9 cellular contexts compared by ENCODE assay signal in the genomic region with DNA sequence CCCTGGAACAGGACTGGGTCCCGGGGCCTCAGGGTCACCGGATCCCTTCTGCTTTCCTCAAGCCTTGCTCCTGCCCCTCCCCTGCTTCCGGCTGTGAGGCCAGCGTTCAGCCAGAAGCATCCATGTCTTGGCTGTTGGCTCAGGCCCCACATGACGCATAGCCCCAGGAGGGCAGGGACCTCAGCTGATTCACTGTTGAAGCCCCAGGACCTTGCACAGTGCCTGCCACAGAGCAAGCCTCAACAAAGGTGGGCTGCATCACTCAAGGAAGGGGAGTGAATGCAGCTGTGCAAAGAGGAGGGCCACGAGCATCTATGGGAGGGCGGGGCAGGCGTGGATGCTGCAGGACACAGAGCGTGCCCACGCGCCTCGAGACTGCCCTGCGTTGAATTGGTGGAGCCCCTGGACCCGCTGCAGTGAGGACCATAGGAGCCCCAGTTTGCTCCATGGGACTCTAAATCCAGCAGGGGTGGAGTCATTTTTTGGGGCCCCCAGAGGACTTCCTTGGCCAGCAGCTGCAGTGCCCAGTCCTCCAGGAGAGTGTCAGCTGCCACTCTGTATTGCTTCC. TPM values are rescaled to one million over a fixed set of nuclear protein-coding genes. Genes with fewer than 3 reads are reported as not detected.
A peak's percentile ranks its signal among the peaks of the same experiment; 100 is the strongest.
DNase-seq lines count a peak whose midpoint lies in the region; ATAC-seq, FAIRE-seq and TF ChIP-seq lines count a peak whose summit lies in the region.
"Had no signal": no experiment of that assay in that cellular context is flagged by ENCODE, and none has a peak within 500 bp of the region (broad histone marks: within the 10 kb centered on the region; RNA-seq: fewer than 3 reads in every experiment).

No MANE protein-coding gene starts in this region.

- no peaks in the 10 kb centered on the region for H3K9me3 Mint-ChIP-seq in glutamatergic neuron (ENCODE audit: unreplicated experiment)

- no peak for FAIRE-seq in HTR-8/SVneo (lab: Jason Lieb, UNC)

- no peak overlapping the region for H3K27ac Mint-ChIP-seq in glutamatergic neuron (ENCODE audit: unreplicated experiment)

- H3K4me3 ChIP-seq in AG10803 (ENCODE audit: low read length), result peak overlapping the region; percentile 59
- H3K4me3 ChIP-seq in breast epithelium, result peak overlapping the region in 2 of 3 donors; percentile 26 to 59
- H3K4me3 ChIP-seq in lower lobe of right lung, result peak overlapping the region; percentile 50
- H3K4me3 ChIP-seq in aorta (ENCODE audit: low read length in 2 of 2), result peak overlapping the region in 1 of 2 donors; percentile 23

- intact Hi-C loops in breast epithelium (cut with DNase I; ENCODE audit: low total_unique reads) (loop anchor here (5.0 kb wide), 1 partner anchor 35 kb away; no protein-coding TSS in a partner anchor), lower lobe of right lung (cut with DNase I) (loop anchor here (10.0 kb wide), 1 partner anchor 57 kb away; no protein-coding TSS in a partner anchor), aorta (cut with DNase I) (loop anchor here (2.0 kb wide), 2 partner anchors 29 to 61 kb away; a partner anchor contains a TSS)

- H3K27ac ChIP-seq in breast epithelium, result peak overlapping the region; percentile 80 to 82
- peak overlapping the region; percentile 61 for H3K27ac ChIP-seq in lower lobe of right lung
- peak overlapping the region; percentile 20 to 57 for H3K27ac ChIP-seq in aorta (ENCODE audit: low read depth in 1 of 2, low read length in 2 of 2)

- POLR2A ChIA-PET in GM10248 (lab: Yijun Ruan, JAX), result no interaction called here

- peaks cover 10 to 14% of the 10 kb centered on the region in 2 donors for H3K4me1 ChIP-seq in breast epithelium
- peaks cover 27% of the 10 kb centered on the region for H3K4me1 ChIP-seq in lower lobe of right lung
- H3K4me1 ChIP-seq in aorta (ENCODE audit: control insufficient read depth in 1 of 2, insufficient read depth in 2 of 2, low read length in 2 of 2), result no peaks in the 10 kb centered on the region

- DNase-seq in AG10803 (ENCODE audit: low read depth) (peak; percentile 94), HTR-8/SVneo (ENCODE audit: insufficient read length, low spot score) (peak; percentile 97), breast epithelium (ENCODE audit: low spot score in 2 of 2) (peak; percentile 60 to 71), lower lobe of right lung (peak; percentile 76), aorta (peak; percentile 94 to 97), glutamatergic neuron (no peak), NCI-H2196 treated with DMSO at 0.1 percent for 48 hours (lab: John Stamatoyannopoulos, UW; ENCODE audit: unreplicated experiment) (no peak), GM10248 (ENCODE audit: extremely low spot score) (no peak)

- CTCF ChIA-PET in GM10248 (lab: Yijun Ruan, JAX), result interaction anchor here (0.9 to 8.7 kb wide), 10 partner anchors 9 to 471 kb away, joined by 3 to 75 read pairs (median 4); a partner anchor contains a TSS

- H3K36me3 Mint-ChIP-seq in glutamatergic neuron (ENCODE audit: unreplicated experiment), result no peaks in the 10 kb centered on the region

- 43 to 44% methylated on average over 14 of the region's 14 CpGs for WGBS in aorta, 2 donors

- peaks cover 7% of the 10 kb centered on the region for H3K27me3 Mint-ChIP-seq in glutamatergic neuron (ENCODE audit: unreplicated experiment)

- H3K4me1 Mint-ChIP-seq in glutamatergic neuron (ENCODE audit: low read depth, unreplicated experiment), result peaks cover 2% of the 10 kb centered on the region

- H3K9me3 ChIP-seq in breast epithelium (no peaks in the 10 kb centered on the region), lower lobe of right lung (no peaks in the 10 kb centered on the region), aorta (ENCODE audit: control insufficient read depth, low read length) (no peaks in the 10 kb centered on the region)

- TF ChIP-seq CTCF in AG10803 (conservative IDR thresholded peaks at IDR 0.05; ENCODE audit: low read length) (no peak), breast epithelium (IDR thresholded peaks at IDR 0.05) (no peak), lower lobe of right lung (IDR thresholded peaks at IDR 0.05) (no peak), glutamatergic neuron (IDR thresholded peaks at IDR 0.05; ENCODE audit: partially characterized antibody, unreplicated experiment) (no peak), GM10248 (IDR thresholded peaks at IDR 0.05; ENCODE audit: control extremely low read depth, extremely low read depth, low read depth, missing control alignments) (no peak)

- H3K36me3 ChIP-seq in breast epithelium, result no peaks in the 10 kb centered on the region
- H3K36me3 ChIP-seq in lower lobe of right lung, result no peaks in the 10 kb centered on the region
- no peaks in the 10 kb centered on the region for H3K36me3 ChIP-seq in aorta (ENCODE audit: control insufficient read depth in 1 of 2, insufficient read depth in 2 of 2, low read length in 1 of 2)

- no peak for TF ChIP-seq POLR2A in breast epithelium (IDR thresholded peaks at IDR 0.05)

- no peak overlapping the region for H3K4me3 Mint-ChIP-seq in glutamatergic neuron (ENCODE audit: unreplicated experiment)

- ATAC-seq in lower lobe of right lung (peak; percentile 71 to 82), aorta (ENCODE audit: low FRiP score) (peak; percentile 91)

- H3K27me3 ChIP-seq in breast epithelium (no peaks in the 10 kb centered on the region), lower lobe of right lung (ENCODE audit: low read depth) (no peaks in the 10 kb centered on the region), aorta (ENCODE audit: control insufficient read depth in 1 of 2, insufficient read depth in 2 of 2, low read length in 1 of 2) (no peaks in the 10 kb centered on the region)

RNA-seq across cellular contexts. Expression of a gene that starts 28.2 kb away (rescaled TPM):
- 10 to 100 TPM; 10.6 to 67.6 (median 48.5) TPM for total RNA-seq in breast epithelium
- total RNA-seq in lower lobe of right lung, result 162 TPM
- total RNA-seq in aorta, result 100 to 1,000 TPM; 113 to 150 TPM
- 100 to 1,000 TPM in 1 of 2 donors, 10 to 100 TPM in 1; 48.1 to 159 TPM for polyA plus RNA-seq in aorta
- 13.2 TPM for total RNA-seq in glutamatergic neuron (ENCODE audit: unreplicated experiment)

RNA-seq across cellular contexts. Expression of a gene that starts 32.7 kb away (rescaled TPM):
- total RNA-seq in breast epithelium (under 1 TPM in 2 of 3 donors, not detected in 1; 0.44 to 0.98 TPM), lower lobe of right lung (0.38 TPM), aorta (1 to 10 TPM in 1 of 2 donors, under 1 TPM in 1; 0.18 to 1.3 TPM), glutamatergic neuron (ENCODE audit: unreplicated experiment) (0.37 TPM)
- polyA plus RNA-seq in aorta, result 1 to 10 TPM in 1 of 2 donors, under 1 TPM in 1; 0.41 to 1.0 TPM
- total RNA-seq: glomerular endothelial cell had no signal

RNA-seq across cellular contexts. Expression of a gene that starts 58.7 kb away (rescaled TPM):
- total RNA-seq in breast epithelium (under 1 TPM in 1 of 3 donors, not detected in 2; 0.44 TPM), lower lobe of right lung (3.0 TPM), aorta (under 1 TPM in 1 of 2 donors, not detected in 1; 0.39 TPM), glutamatergic neuron (ENCODE audit: unreplicated experiment) (0.29 TPM)
- polyA plus RNA-seq in aorta, result under 1 TPM in 1 of 2 donors, not detected in 1; 0.50 TPM
- total RNA-seq: glomerular endothelial cell had no signal

Comparison
In these comparisons a context has a peak if more than half of its experiments do, and no peak if none do; other contexts are left out.
1. DNase-seq: peak in AG10803 (single experiment), HTR-8/SVneo (single experiment), breast epithelium (2 of 2), lower lobe of right lung (single experiment) and aorta (2 of 2); none in glutamatergic neuron (single experiment), NCI-H2196 treated with DMSO at 0.1 percent for 48 hours (single experiment) and GM10248 (single experiment).
2. Peak in every context shown above with its lines, with median percentiles within 50 percentile points of each other: H3K27ac ChIP-seq.